In genomic region chr3:101848754-101849713, GRCh38 we compare ENCODE assay signal across 8 cellular contexts. TPM values are rescaled to one million over a fixed set of nuclear protein-coding genes. Genes with fewer than 3 reads are reported as not detected.
A peak's percentile ranks its signal among the peaks of the same experiment; 100 is the strongest.
DNase-seq lines count a peak whose midpoint lies in the region; ATAC-seq and TF ChIP-seq lines count a peak whose summit lies in the region.

TSS of gene NFKBIZ (plus strand) at chr3:101849514. CDS start at chr3:101849629, 115 bp downstream.

- DNase-seq in AG10803 (ENCODE audit: low read depth) (peak; percentile 94), NCI-H526 treated with DMSO at 0.1 percent for 48 hours (lab: John Stamatoyannopoulos, UW) (peak; percentile 86), coronary artery (ENCODE audit: low spot score) (peak; percentile 99), left colon (peak; percentile 97 to 98)
- peak; percentile 98 for DNase-seq in activated CD4-positive, alpha-beta T cell treated with anti-CD3 and anti-CD28 coated beads, Interleukin-2, amount 10 ng/mL, durations not matched to agents 24 days and 14 days
- DNase-seq in stimulated activated CD4-positive, alpha-beta T cell treated with anti-CD3 and anti-CD28 coated beads, Interleukin-1b, Interleukin-23, amount 100 ng/mL, for 48 hours = peak; percentile 90

- H3K9me3 Mint-ChIP-seq in activated CD4-positive, alpha-beta T cell treated with anti-CD3 and anti-CD28 coated beads, Interleukin-2, amount 10 ng/mL, durations not matched to agents 24 days and 14 days = peaks cover 14% of the 10 kb centered on the region

- no peaks in the 10 kb centered on the region for H3K27me3 Mint-ChIP-seq in activated CD4-positive, alpha-beta T cell treated with anti-CD3 and anti-CD28 coated beads, Interleukin-2, amount 10 ng/mL, durations not matched to agents 24 days and 14 days

- H3K4me3 ChIP-seq in AG10803 (ENCODE audit: low read length) = peak within 1 kb of the TSS; percentile 74
- H3K4me3 ChIP-seq in coronary artery = peak within 1 kb of the TSS; percentile 87

- H3K4me3 Mint-ChIP-seq in activated CD4-positive, alpha-beta T cell treated with anti-CD3 and anti-CD28 coated beads, Interleukin-2, amount 10 ng/mL, durations not matched to agents 24 days and 14 days = peak within 1 kb of the TSS; percentile 97

- TF ChIP-seq POLR2A in GM19099 (IDR thresholded peaks at IDR 0.05; ENCODE audit: extremely low read depth, insufficient read length, low read depth) = peak; percentile 99

- ATAC-seq in HG03378 (IDR thresholded peaks at IDR 0.05; ENCODE audit: unreplicated experiment) (peak; percentile 57), left colon (peak; percentile 81)

- peak within 1 kb of the TSS; percentile 100 for H3K27ac Mint-ChIP-seq in activated CD4-positive, alpha-beta T cell treated with anti-CD3 and anti-CD28 coated beads, Interleukin-2, amount 10 ng/mL, durations not matched to agents 24 days and 14 days

- H3K27ac ChIP-seq in coronary artery = peak within 1 kb of the TSS; percentile 97 to 98

- H3K36me3 Mint-ChIP-seq in activated CD4-positive, alpha-beta T cell treated with anti-CD3 and anti-CD28 coated beads, Interleukin-2, amount 10 ng/mL, durations not matched to agents 24 days and 14 days (ENCODE audit: low read depth) = peaks cover 54% of the 10 kb centered on the region

- H3K4me1 Mint-ChIP-seq in activated CD4-positive, alpha-beta T cell treated with anti-CD3 and anti-CD28 coated beads, Interleukin-2, amount 10 ng/mL, durations not matched to agents 24 days and 14 days = peaks cover 47% of the 10 kb centered on the region

- no peak for TF ChIP-seq CTCF in AG10803 (conservative IDR thresholded peaks at IDR 0.05; ENCODE audit: low read length)
- no peak for TF ChIP-seq CTCF in coronary artery (IDR thresholded peaks at IDR 0.05)

- intact Hi-C loops in activated CD4-positive, alpha-beta T cell treated with anti-CD3 and anti-CD28 coated beads, Interleukin-2, amount 10 ng/mL, durations not matched to agents 24 days and 14 days (cut with micrococcal nuclease) = no loop called here
- intact Hi-C loops in left colon (cut with DNase I, micrococcal nuclease) = no loop called here

RNA-seq across cellular contexts. Expression of gene NFKBIZ, which starts in this region (rescaled TPM):
- total RNA-seq in activated CD4-positive, alpha-beta T cell treated with anti-CD3 and anti-CD28 coated beads, Interleukin-2, amount 10 ng/mL, durations not matched to agents 24 days and 14 days = 57.2 and 59.2 TPM in 2 replicates
- total RNA-seq in left colon = 100 to 1,000 TPM in 1 of 2 donors, 10 to 100 TPM in 1; 86.5 to 170 TPM

Comparison
In these comparisons a context has a peak if more than half of its experiments do, and no peak if none do; other contexts are left out.
1. Peak in every context shown above with its lines: DNase-seq, ATAC-seq, H3K4me3 ChIP-seq and H3K27ac ChIP-seq.